1 cellular context compared by ENCODE assay signal in genomic region chr13:41401371-41401770, GRCh38.
TF ChIP-seq lines count a peak whose summit lies in the region.

No MANE protein-coding gene starts in this region.

TF ChIP-seq in GM23338, 12 proteins besides CTCF, POLR2A, EP300 and RAD21 (continued from another document):
- TF ChIP-seq ZNF462 (CRISPR knock-in tag; IDR thresholded peaks at IDR 0.05): no peak
- TF ChIP-seq EZH2phosphoT487 (IDR thresholded peaks at IDR 0.05; ENCODE audit: unreplicated experiment): no peak
- no peak for TF ChIP-seq POLR2AphosphoS5 (IDR thresholded peaks at IDR 0.05; ENCODE audit: low read depth)
- no peak for TF ChIP-seq ZNF114 (CRISPR knock-in tag; IDR thresholded peaks at IDR 0.05)
- no peak for TF ChIP-seq ETS1 (IDR thresholded peaks at IDR 0.05)
